In genomic region chr6:73798592-73798991, GRCh38 we compare ENCODE assay signal across 9 cellular contexts.
DNase-seq lines count a peak whose midpoint lies in the region; ATAC-seq and TF ChIP-seq lines count a peak whose summit lies in the region.
"Had no signal": no experiment of that assay in that cellular context is flagged by ENCODE, and none has a peak within 500 bp of the region (broad histone marks: within the 10 kb centered on the region; RNA-seq: fewer than 3 reads in every experiment).

No MANE protein-coding gene starts in this region.

- H3K9me3 Mint-ChIP-seq in type B pancreatic cell = no peaks in the 10 kb centered on the region

- no peak overlapping the region for H4K91ac ChIP-seq in neuronal stem cell (ENCODE audit: low read depth, low read length, poor library complexity)

- no peaks in the 10 kb centered on the region for H3K27me3 Mint-ChIP-seq in type B pancreatic cell

- no peak overlapping the region for H2BK120ac ChIP-seq in neuronal stem cell (ENCODE audit: low read depth, low read length)

- ATAC-seq in HG02885 (IDR thresholded peaks at IDR 0.05; ENCODE audit: poor library complexity, unreplicated experiment) (peak; percentile 97), Right ventricle myocardium superior (ENCODE audit: poor library complexity) (peak; percentile 85)

- no peak overlapping the region for H3K27ac Mint-ChIP-seq in type B pancreatic cell

- no CpG with 5 or more reads among the region's 2 CpGs for WGBS in neuronal stem cell (ENCODE audit: extremely low coverage in 2 of 2, insufficient read length in 2 of 2, insufficient replicate concordance in 1 of 2), 2 donors

- H3K36me3 ChIP-seq in neuronal stem cell (replicated peaks in 1 of 2; ENCODE audit: control insufficient read depth in 2 of 2, insufficient read depth in 2 of 2, low read length in 2 of 2) = no peaks in the 10 kb centered on the region
- H3K36me3 ChIP-seq: breast epithelium had no signal

- H2BK5ac ChIP-seq in neuronal stem cell (ENCODE audit: low read length) = no peak overlapping the region

- H3K36me3 Mint-ChIP-seq in type B pancreatic cell = no peaks in the 10 kb centered on the region

- POLR2A ChIA-PET in RWPE1 (lab: Yijun Ruan, JAX; ENCODE audit: low non-redundant PET) = no interaction called here

- H3K4me1 Mint-ChIP-seq in type B pancreatic cell (ENCODE audit: unreplicated experiment) = no peaks in the 10 kb centered on the region

- no peak overlapping the region for H3K18ac ChIP-seq in neuronal stem cell (ENCODE audit: low read length)

- peaks cover 0 to 1% of the 10 kb centered on the region in 2 donors for H3K9me3 ChIP-seq in neuronal stem cell (replicated peaks in 1 of 2; ENCODE audit: control insufficient read depth in 2 of 2, insufficient read depth in 1 of 2, low read depth in 1 of 2, low read length in 2 of 2)
- H3K9me3 ChIP-seq: breast epithelium had no signal

- H3K4me1 ChIP-seq in neuronal stem cell (ENCODE audit: control insufficient read depth in 2 of 2, insufficient read depth in 1 of 2, low read depth in 1 of 2, low read length in 2 of 2) = no peaks in the 10 kb centered on the region
- H3K4me1 ChIP-seq: breast epithelium had no signal

- H3K4me3 ChIP-seq in neuronal stem cell (ENCODE audit: low read length in 2 of 2) = no peak overlapping the region
- H3K4me3 ChIP-seq: breast epithelium had no signal

- no peak overlapping the region for H2BK15ac ChIP-seq in neuronal stem cell (ENCODE audit: low read length)

- intact Hi-C loops in Right ventricle myocardium superior (cut with DNase I) = no loop called here

- H2BK12ac ChIP-seq in neuronal stem cell (ENCODE audit: low read length) = no peak overlapping the region

- no peak overlapping the region for H3K14ac ChIP-seq in neuronal stem cell (ENCODE audit: low read length)

- H3K4ac ChIP-seq in neuronal stem cell (ENCODE audit: low read length) = no peak overlapping the region

- H4K8ac ChIP-seq in neuronal stem cell (ENCODE audit: low read depth, low read length) = no peak overlapping the region

- H2AK5ac ChIP-seq in neuronal stem cell (ENCODE audit: low read depth, low read length) = no peak overlapping the region

- H3K27ac ChIP-seq in RWPE1 (no peak overlapping the region), neuronal stem cell (replicated peaks; ENCODE audit: low read length) (no peak overlapping the region)

- no peaks in the 10 kb centered on the region for H3K27me3 ChIP-seq in neuronal stem cell (ENCODE audit: control insufficient read depth in 3 of 3, insufficient read depth in 3 of 3, low read depth in 1 of 3, low read length in 3 of 3)
- H3K27me3 ChIP-seq: breast epithelium had no signal

- no peak overlapping the region for H3K4me2 ChIP-seq in neuronal stem cell (ENCODE audit: insufficient read depth, low read length, poor library complexity, severe bottlenecking)

- no peak; the same call in 1 of the 2 replicates for TF ChIP-seq CTCF in RWPE1 (conservative IDR thresholded peaks at IDR 0.05; ENCODE audit: low read depth)
- TF ChIP-seq CTCF in type B pancreatic cell (conservative IDR thresholded peaks at IDR 0.05) = peak; percentile 37

- H3K4me3 Mint-ChIP-seq in type B pancreatic cell = no peak overlapping the region

- DNase-seq in stimulated activated CD4-positive, alpha-beta T cell treated with anti-CD3 and anti-CD28 coated beads, Interleukin-1b, Interleukin-23, amount 100 ng/mL, for 48 hours = peak; percentile 4
- DNase-seq in stimulated activated CD4-positive, alpha-beta T cell treated with anti-CD3 and anti-CD28 coated beads, Interleukin-2, amount 100 ng/mL, for 48 hours = no peak
- peak; percentile 58 for DNase-seq in RWPE1 (ENCODE audit: low spot score)
- no peak for DNase-seq in Right ventricle myocardium superior
- DNase-seq in type B pancreatic cell (ENCODE audit: extremely low spot score, unreplicated experiment) = no peak
- DNase-seq in NCI-H2171 treated with DMSO at 0.1 percent for 48 hours (lab: John Stamatoyannopoulos, UW) = no peak
- no peak for DNase-seq in neuronal stem cell (ENCODE audit: low spot score)

- H3K79me1 ChIP-seq in neuronal stem cell (ENCODE audit: low read depth, low read length) = no peaks in the 10 kb centered on the region

- CTCF ChIA-PET in RWPE1 (lab: Yijun Ruan, JAX) = no interaction called here

- no peak overlapping the region for H3K23ac ChIP-seq in neuronal stem cell (ENCODE audit: low read depth, low read length, poor library complexity)

- no peak overlapping the region for H3K9ac ChIP-seq in neuronal stem cell (ENCODE audit: low read depth, low read length, poor library complexity)

- no peak overlapping the region for H2AFZ ChIP-seq in neuronal stem cell (ENCODE audit: low read length)

Comparison
In these comparisons a context has a peak if more than half of its experiments do, and no peak if none do; other contexts are left out.
1. DNase-seq: peak in stimulated activated CD4-positive, alpha-beta T cell treated with anti-CD3 and anti-CD28 coated beads, Interleukin-1b, Interleukin-23, amount 100 ng/mL, for 48 hours (single experiment) and RWPE1 (single experiment); none in stimulated activated CD4-positive, alpha-beta T cell treated with anti-CD3 and anti-CD28 coated beads, Interleukin-2, amount 100 ng/mL, for 48 hours (0 of 2), Right ventricle myocardium superior (single experiment), type B pancreatic cell (single experiment), NCI-H2171 treated with DMSO at 0.1 percent for 48 hours (single experiment) and neuronal stem cell (single experiment).